ENCODE assay signal across 12 cellular contexts in the genomic region with DNA sequence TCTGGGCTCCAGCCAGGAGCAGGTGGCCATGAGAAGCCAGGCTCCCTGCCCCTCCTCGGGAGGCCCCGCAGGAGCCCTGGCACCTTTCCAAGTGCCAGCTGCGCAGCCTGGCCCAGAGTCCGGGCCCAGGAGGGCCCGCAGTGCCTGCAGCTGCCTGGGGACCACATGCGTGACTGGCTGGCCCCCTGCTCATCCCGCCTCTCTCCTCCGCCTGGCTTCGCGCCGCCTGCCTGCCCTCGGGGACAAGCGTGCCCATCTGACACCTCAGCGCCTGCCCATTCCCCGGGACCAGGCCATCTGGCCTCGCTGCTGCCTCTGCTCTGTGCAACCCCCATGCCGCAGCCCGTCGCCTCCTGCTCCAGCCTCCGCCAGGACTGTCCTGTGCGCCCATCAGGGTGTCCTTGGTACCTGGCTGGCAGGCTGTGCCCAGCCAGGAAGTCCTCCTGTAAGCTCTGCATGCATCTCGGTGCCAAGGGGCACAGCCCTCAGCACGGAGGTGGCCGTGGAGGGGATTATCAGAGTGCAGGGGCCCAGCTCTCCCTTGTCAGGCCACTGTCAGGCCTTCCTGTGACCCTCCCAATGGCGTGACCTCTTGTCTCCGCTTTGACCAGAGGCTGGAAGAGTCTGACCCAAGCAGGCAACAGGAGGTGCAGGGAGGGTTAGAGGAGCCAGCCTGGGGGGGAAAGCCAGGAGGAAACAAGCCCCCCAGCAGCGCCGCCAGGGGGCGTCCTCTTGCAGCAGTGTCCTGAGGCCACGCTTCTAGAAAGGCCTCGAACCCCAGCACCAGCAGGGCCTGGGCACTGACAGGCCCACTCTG. TPM values are rescaled to one million over a fixed set of nuclear protein-coding genes. Genes with fewer than 3 reads are reported as not detected.
DNase-seq lines count a peak whose midpoint lies in the region; ATAC-seq and TF ChIP-seq lines count a peak whose summit lies in the region.
"Had no signal": no experiment of that assay in that cellular context is flagged by ENCODE, and none has a peak within 500 bp of the region (broad histone marks: within the 10 kb centered on the region; RNA-seq: fewer than 3 reads in every experiment).

No MANE protein-coding gene starts in this region.

- DNase-seq in cardiac muscle cell (ENCODE audit: low read depth in 1 of 2, low spot score in 1 of 2), result no peak
- no peak for DNase-seq in cardiac septum (ENCODE audit: low spot score)
- no peak for DNase-seq in Panc1 (ENCODE audit: low read depth, low spot score)
- peak in 35 of 42 donors; percentile 24 to 78 (median 45) for DNase-seq in head of caudate nucleus
- DNase-seq in COLO829 (ENCODE audit: low spot score), result no peak
- DNase-seq in activated naive CD4-positive, alpha-beta T cell treated with anti-CD3 and anti-CD28 coated beads, Interleukin-2, amount 50 U/mL, for 72 hours (ENCODE audit: low spot score in 2 of 2), result no peak
- DNase-seq in T-helper 2 cell treated with Interferon-gamma antibody and Interleukin-4, amounts not matched to agents 5 μg/mL and 100 μg/mL, for 36 hours (ENCODE audit: low spot score), result no peak
- DNase-seq in GM19240 (ENCODE audit: insufficient read length, low spot score), result no peak
- DNase-seq: naive thymus-derived CD4-positive, alpha-beta T cell had no signal

- H3K27ac ChIP-seq in cardiac muscle cell (no peak overlapping the region), Panc1 (ENCODE audit: low read length) (no peak overlapping the region)
- H3K27ac ChIP-seq: C4-2B had no signal

- POLR2A ChIA-PET in Panc1 (lab: Charles Lee), result no interaction called here

- H3K4me3 ChIP-seq in cardiac muscle cell (no peak overlapping the region), Panc1 (ENCODE audit: low read depth in 2 of 2, low read length in 2 of 2) (no peak overlapping the region)

- H3K27me3 Mint-ChIP-seq in T-helper 2 cell treated with Interferon-gamma antibody and Interleukin-4, amounts not matched to agents 5 μg/mL and 100 μg/mL, for 36 hours (ENCODE audit: low read depth), result peaks cover 2% of the 10 kb centered on the region
- H3K27me3 Mint-ChIP-seq: stimulated activated memory B cell treated with anti-CD40 and anti-IgM and Interleukin-4, amounts not matched to agents 10 μg/mL and 1 μg/mL and 100 μg/mL, for 72 hours had no signal

- in situ Hi-C loops in Panc1 (cut with HindIII; ENCODE audit: low pct_unique_long_range_greater_than_20kb, low sequenced_read_pairs), result no loop called here

- H3K27me3 ChIP-seq in cardiac muscle cell, result no peaks in the 10 kb centered on the region
- no peaks in the 10 kb centered on the region for H3K27me3 ChIP-seq in Panc1 (ENCODE audit: control insufficient read depth, insufficient read depth, low read length)

- H3K9me3 ChIP-seq in cardiac muscle cell (ENCODE audit: low read depth) (no peaks in the 10 kb centered on the region), Panc1 (ENCODE audit: control insufficient read depth, insufficient read depth, low read depth, low read length) (no peaks in the 10 kb centered on the region)

- CTCF ChIA-PET in Panc1 (lab: Charles Lee), result interaction anchor here (0.7 kb wide), 1 partner anchor 15 kb away, joined by 3 read pairs; no protein-coding TSS in a partner anchor

- intact Hi-C loops in cardiac septum (cut with DNase I) (no loop called here), Panc1 (cut with micrococcal nuclease; ENCODE audit: unreplicated experiment) (no loop called here), head of caudate nucleus (cut with DNase I) (no loop called here)

- H3K4me1 ChIP-seq in cardiac muscle cell (ENCODE audit: low read depth), result no peaks in the 10 kb centered on the region
- no peaks in the 10 kb centered on the region for H3K4me1 ChIP-seq in Panc1 (ENCODE audit: control insufficient read depth, insufficient read depth, low read length)

- ATAC-seq in Panc1, result peak; percentile 25
- ATAC-seq in activated naive CD4-positive, alpha-beta T cell treated with anti-CD3 and anti-CD28 coated beads, Interleukin-2, amount 50 U/mL, for 72 hours, result no peak
- ATAC-seq: naive thymus-derived CD4-positive, alpha-beta T cell; stimulated activated memory B cell treated with anti-CD40 and anti-IgM and Interleukin-4, amounts not matched to agents 10 μg/mL and 1 μg/mL and 100 μg/mL, for 72 hours had no signal

- H3K36me3 ChIP-seq in cardiac muscle cell, result no peaks in the 10 kb centered on the region
- H3K36me3 ChIP-seq in Panc1 (ENCODE audit: control insufficient read depth, insufficient read depth, low read length), result no peaks in the 10 kb centered on the region

- H3K4me3 Mint-ChIP-seq in T-helper 2 cell treated with Interferon-gamma antibody and Interleukin-4, amounts not matched to agents 5 μg/mL and 100 μg/mL, for 36 hours, result no peak overlapping the region
- H3K4me3 Mint-ChIP-seq: naive thymus-derived CD4-positive, alpha-beta T cell; stimulated activated memory B cell treated with anti-CD40 and anti-IgM and Interleukin-4, amounts not matched to agents 10 μg/mL and 1 μg/mL and 100 μg/mL, for 72 hours had no signal

- peaks cover 20 to 26% of the 10 kb centered on the region in 2 donors for H3K36me3 Mint-ChIP-seq in activated naive CD4-positive, alpha-beta T cell treated with anti-CD3 and anti-CD28 coated beads, Interleukin-2, amount 50 U/mL, for 72 hours
- peaks cover 24% of the 10 kb centered on the region for H3K36me3 Mint-ChIP-seq in T-helper 2 cell treated with Interferon-gamma antibody and Interleukin-4, amounts not matched to agents 5 μg/mL and 100 μg/mL, for 36 hours (ENCODE audit: low read depth)

- no peak overlapping the region for H3K27ac Mint-ChIP-seq in activated naive CD4-positive, alpha-beta T cell treated with anti-CD3 and anti-CD28 coated beads, Interleukin-2, amount 50 U/mL, for 72 hours
- H3K27ac Mint-ChIP-seq in T-helper 2 cell treated with Interferon-gamma antibody and Interleukin-4, amounts not matched to agents 5 μg/mL and 100 μg/mL, for 36 hours, result no peak overlapping the region
- H3K27ac Mint-ChIP-seq: stimulated activated memory B cell treated with anti-CD40 and anti-IgM and Interleukin-4, amounts not matched to agents 10 μg/mL and 1 μg/mL and 100 μg/mL, for 72 hours had no signal

- no TSS peak for BruUV-seq in Panc1 (replicated peaks; lab: Mats Ljungman, UMichigan)

- H3K4me1 Mint-ChIP-seq in T-helper 2 cell treated with Interferon-gamma antibody and Interleukin-4, amounts not matched to agents 5 μg/mL and 100 μg/mL, for 36 hours (ENCODE audit: low read depth), result no peaks in the 10 kb centered on the region

- TF ChIP-seq CTCF in cardiac muscle cell (IDR thresholded peaks at IDR 0.05; ENCODE audit: low read depth, low read length) (peak; percentile 37), Panc1 (IDR thresholded peaks at IDR 0.05) (no peak; the same call in 1 of the 2 replicates)

- peaks cover 0 to 12% of the 10 kb centered on the region in 2 donors for H3K9me3 Mint-ChIP-seq in activated naive CD4-positive, alpha-beta T cell treated with anti-CD3 and anti-CD28 coated beads, Interleukin-2, amount 50 U/mL, for 72 hours
- H3K9me3 Mint-ChIP-seq in T-helper 2 cell treated with Interferon-gamma antibody and Interleukin-4, amounts not matched to agents 5 μg/mL and 100 μg/mL, for 36 hours, result no peaks in the 10 kb centered on the region

RNA-seq across cellular contexts. Expression of gene TMEM209, which starts 50.5 kb away (rescaled TPM):
- 8.5 and 14.2 TPM in 2 replicates for total RNA-seq in cardiac muscle cell
- 14.0 and 18.2 TPM in 2 replicates for polyA plus RNA-seq in cardiac muscle cell
- 8.5 TPM for total RNA-seq in cardiac septum
- 32.3 TPM for total RNA-seq in Panc1 (2021; ENCODE audit: unreplicated experiment)
- polyA plus RNA-seq in Panc1 (2012; ENCODE audit: insufficient read length), result 14.6 TPM
- 10 to 100 TPM; 36.8 to 45.9 TPM for total RNA-seq in activated naive CD4-positive, alpha-beta T cell treated with anti-CD3 and anti-CD28 coated beads, Interleukin-2, amount 50 U/mL, for 72 hours

RNA-seq across cellular contexts. Expression of gene SSMEM1, which starts 53.0 kb away (rescaled TPM):
- total RNA-seq in cardiac muscle cell, result not detected in 2 replicates
- polyA plus RNA-seq in cardiac muscle cell, result not detected in 2 replicates
- not detected for total RNA-seq in cardiac septum
- total RNA-seq in Panc1 (2021; ENCODE audit: unreplicated experiment), result not detected
- not detected for polyA plus RNA-seq in Panc1 (2012; ENCODE audit: insufficient read length)
- total RNA-seq in activated naive CD4-positive, alpha-beta T cell treated with anti-CD3 and anti-CD28 coated beads, Interleukin-2, amount 50 U/mL, for 72 hours, result not detected
- total RNA-seq: naive thymus-derived CD4-positive, alpha-beta T cell; T-helper 1 cell treated with Interleukin-12 subunit alpha and Interleukin-12 subunit beta and Interleukin-4 antibody, amounts not matched to agents 30 ng/mL and 1 ng/mL, for 36 hours had no signal
- polyA plus RNA-seq: naive thymus-derived CD4-positive, alpha-beta T cell had no signal

Comparison
In these comparisons a context has a peak if more than half of its experiments do, and no peak if none do; other contexts are left out.
1. DNase-seq: peak in head of caudate nucleus (35 of 42); none in cardiac muscle cell (0 of 2), cardiac septum (single experiment), Panc1 (single experiment), COLO829 (single experiment), activated naive CD4-positive, alpha-beta T cell treated with anti-CD3 and anti-CD28 coated beads, Interleukin-2, amount 50 U/mL, for 72 hours (0 of 2), T-helper 2 cell treated with Interferon-gamma antibody and Interleukin-4, amounts not matched to agents 5 μg/mL and 100 μg/mL, for 36 hours (single experiment) and GM19240 (single experiment).